Comparison of ENCODE assay signal across 17 cellular contexts in genomic region chr6:55512904-55513303, GRCh38.
"Had no signal": no experiment of that assay in that cellular context is flagged by ENCODE, and none has a peak within 500 bp of the region (broad histone marks: within the 10 kb centered on the region; RNA-seq: fewer than 3 reads in every experiment).

No MANE protein-coding gene starts in this region.

- H3K27me3 ChIP-seq: gastroesophageal sphincter, heart right ventricle had no signal

- H3K9me3 ChIP-seq: gastroesophageal sphincter, prostate gland had no signal

- H3K36me3 ChIP-seq: gastroesophageal sphincter, heart right ventricle, prostate gland had no signal

- H3K4me3 ChIP-seq: gastroesophageal sphincter, heart right ventricle, lung, prostate gland had no signal

- H3K27ac ChIP-seq: epithelial cell of prostate, gastroesophageal sphincter, heart right ventricle, prostate gland had no signal

- FAIRE-seq: small intestine had no signal

- DNase-seq: activated CD4-positive, alpha-beta memory T cell treated with anti-CD3 and anti-CD28 coated beads, Interleukin-2, amount 10 ng/mL, durations not matched to agents 7 days and 5 days; activated CD4-positive, alpha-beta T cell treated with anti-CD3 and anti-CD28 coated beads for 36 hours; activated naive CD4-positive, alpha-beta T cell treated with anti-CD3 and anti-CD28 coated beads, Interleukin-2, amount 10 ng/mL, durations not matched to agents 7 days and 5 days; activated T-cell treated with anti-CD3 and anti-CD28 coated beads, Interleukin-2, amount 50 U/mL, for 24 hours; dermis blood vessel endothelial cell; effector memory CD8-positive, alpha-beta T cell; heart right ventricle; left colon; right cardiac atrium; small intestine; stimulated activated CD4-positive, alpha-beta T cell treated with anti-CD3 and anti-CD28 coated beads, Interleukin-4, amount 100 ng/mL, for 4 hours; stimulated activated CD8-positive, alpha-beta memory T cell treated with anti-CD3 and anti-CD28 coated beads, Interleukin-4, amount 100 ng/mL, for 48 hours; stimulated activated naive CD8-positive, alpha-beta T cell treated with anti-CD3 and anti-CD28 coated beads, Interleukin-15, Interleukin-2, amounts not matched to agents 100 U/mL and 50 U/mL, for 24 hours had no signal

- H3K4me1 ChIP-seq: gastroesophageal sphincter, heart right ventricle, prostate gland had no signal

- ATAC-seq: activated CD4-positive, alpha-beta T cell treated with anti-CD3 and anti-CD28 coated beads for 36 hours; effector memory CD8-positive, alpha-beta T cell; gastroesophageal sphincter; heart right ventricle; left colon; right cardiac atrium; stimulated activated naive CD8-positive, alpha-beta T cell treated with anti-CD3 and anti-CD28 coated beads, Interleukin-15, Interleukin-2, amounts not matched to agents 100 U/mL and 50 U/mL, for 24 hours had no signal
